Comparison of ENCODE assay signal across 25 cellular contexts in the genomic region with DNA sequence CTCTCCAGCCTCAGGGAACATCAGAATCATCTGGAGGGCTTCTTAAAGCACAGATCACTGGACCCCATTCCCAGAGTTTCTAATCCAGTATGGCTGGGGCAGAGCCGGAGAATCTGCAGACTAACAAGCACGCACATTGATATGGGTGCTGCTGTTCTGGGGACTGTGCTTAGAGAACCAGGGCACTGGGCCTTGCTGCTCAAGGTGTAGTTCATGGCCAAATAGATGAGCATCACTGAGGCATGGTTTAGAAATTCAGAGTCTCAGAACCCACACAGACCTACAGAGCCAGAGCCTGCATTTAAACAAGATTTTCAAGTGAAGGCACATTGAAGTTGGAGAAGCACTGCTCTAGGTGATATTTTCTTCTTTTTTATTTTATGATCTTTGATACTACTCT.
"Had no signal": no experiment of that assay in that cellular context is flagged by ENCODE, and none has a peak within 500 bp of the region (broad histone marks: within the 10 kb centered on the region; RNA-seq: fewer than 3 reads in every experiment).

No MANE protein-coding gene starts in this region.

- H3K27me3 ChIP-seq: colonic mucosa, esophagus squamous epithelium, gastrocnemius medialis, heart right ventricle, left lung had no signal

- H3K27ac ChIP-seq: colonic mucosa, epithelial cell of prostate, esophagus squamous epithelium, gastrocnemius medialis, heart right ventricle, left lung, lower lobe of right lung had no signal

- H3K4me1 ChIP-seq: colonic mucosa, esophagus squamous epithelium, gastrocnemius medialis, heart right ventricle, left lung, lower lobe of right lung had no signal

- DNase-seq: colonic mucosa; cortex of kidney; effector CD8-positive, alpha-beta T cell; effector memory CD8-positive, alpha-beta T cell; endodermal cell; erythroblast; esophagus squamous epithelium; foreskin fibroblast; foreskin melanocyte; gastrocnemius medialis; glutamatergic neuron; head of caudate nucleus; heart right ventricle; hippocampal formation; left cardiac atrium; left lung; left ventricle myocardium superior; lower lobe of right lung; mesendoderm; midbrain had no signal

- ATAC-seq: effector memory CD8-positive, alpha-beta T cell; esophagus mucosa; gastrocnemius medialis; heart right ventricle; left cardiac atrium; left lung; left ventricle myocardium superior; lower lobe of right lung had no signal

- FAIRE-seq: islet of Langerhans, keratinocyte had no signal

- H3K4me3 ChIP-seq: colonic mucosa, esophagus squamous epithelium, gastrocnemius medialis, heart right ventricle, left lung, lower lobe of right lung had no signal

- H3K9me3 Mint-ChIP-seq: dendritic cell treated with granulocyte-macrophage colony-stimulating factor and Interleukin-4, amounts not matched to agents 40 ng/mL and 50 ng/mL, for 4 days; effector memory CD8-positive, alpha-beta T cell; endodermal cell had no signal

- H3K4me3 Mint-ChIP-seq: dendritic cell treated with granulocyte-macrophage colony-stimulating factor and Interleukin-4, amounts not matched to agents 40 ng/mL and 50 ng/mL, for 4 days; effector memory CD8-positive, alpha-beta T cell; endodermal cell had no signal

- H3K36me3 ChIP-seq: colonic mucosa, esophagus squamous epithelium, gastrocnemius medialis, heart right ventricle, left lung, lower lobe of right lung had no signal

- H3K9me3 ChIP-seq: colonic mucosa, esophagus squamous epithelium, gastrocnemius medialis, heart right ventricle, left lung, lower lobe of right lung had no signal

- H3K27ac Mint-ChIP-seq: dendritic cell treated with granulocyte-macrophage colony-stimulating factor and Interleukin-4, amounts not matched to agents 40 ng/mL and 50 ng/mL, for 4 days; effector memory CD8-positive, alpha-beta T cell; endodermal cell had no signal
